In genomic region chr9:95511952-95512750, GRCh38 we compare ENCODE assay signal across 8 cellular contexts. TPM values are rescaled to one million over a fixed set of nuclear protein-coding genes. Genes with fewer than 3 reads are reported as not detected.
DNase-seq lines count a peak whose midpoint lies in the region; ATAC-seq and TF ChIP-seq lines count a peak whose summit lies in the region.

No MANE protein-coding gene starts in this region.

- DNase-seq in G401 (ENCODE audit: low spot score) (peak; percentile 54), NT2/D1 (ENCODE audit: low read depth, low spot score) (peak; percentile 88), dermis blood vessel endothelial cell (peak; percentile 37), natural killer cell (no peak), GM19240 (ENCODE audit: insufficient read length, low spot score) (no peak), NCI-H2107 treated with DMSO at 0.1 percent for 48 hours (lab: John Stamatoyannopoulos, UW; ENCODE audit: unreplicated experiment) (no peak)

- H3K9ac ChIP-seq in NT2/D1 (ENCODE audit: insufficient read length, low read depth), result peak overlapping the region; percentile 79

- H3K27me3 Mint-ChIP-seq in natural killer cell (ENCODE audit: low read depth in 2 of 2), result peaks cover 7 to 16% of the 10 kb centered on the region in 2 donors

- H3K36me3 ChIP-seq in NT2/D1 (ENCODE audit: insufficient read depth, insufficient read length, low read length), result peaks cover 8% of the 10 kb centered on the region

- no peak for ATAC-seq in natural killer cell
- no peak for ATAC-seq in GM18907 (IDR thresholded peaks at IDR 0.05; ENCODE audit: unreplicated experiment)
- ATAC-seq in GM21737 (IDR thresholded peaks at IDR 0.05; ENCODE audit: unreplicated experiment), result no peak

- no peaks in the 10 kb centered on the region for H3K9me3 Mint-ChIP-seq in natural killer cell

- H3K4me1 Mint-ChIP-seq in natural killer cell, result peaks cover 54 to 67% of the 10 kb centered on the region in 2 donors

- no peaks in the 10 kb centered on the region for H3K9me3 ChIP-seq in NT2/D1 (ENCODE audit: insufficient read depth, low read length)

- peaks cover 17% of the 10 kb centered on the region for H3K27me3 ChIP-seq in NT2/D1 (ENCODE audit: insufficient read depth, insufficient read length)

- H3K36me3 Mint-ChIP-seq in natural killer cell, result no peaks in the 10 kb centered on the region

- peak overlapping the region; percentile 61 for H3K4me3 ChIP-seq in NT2/D1 (ENCODE audit: insufficient read length, low read depth)

- intact Hi-C loops in natural killer cell (cut with micrococcal nuclease), result loop anchor here (5.0 kb wide), 2 partner anchors 195 to 510 kb away; partner anchors contain the start of gene FANCC

- peaks cover 7% of the 10 kb centered on the region for H3K4me1 ChIP-seq in NT2/D1 (ENCODE audit: insufficient read depth, insufficient read length)

- in situ Hi-C loops in G401 (cut with HindIII; ENCODE audit: low sequenced_read_pairs), result no loop called here

- no peak for TF ChIP-seq CTCF in natural killer cell (IDR thresholded peaks at IDR 0.05)

- H3K27ac Mint-ChIP-seq in natural killer cell, result peak overlapping the region; percentile 73 to 93

- peak overlapping the region; percentile 89 for H3K4me3 Mint-ChIP-seq in natural killer cell

RNA-seq across cellular contexts. Expression of gene PTCH1, which starts 4.6 kb away (rescaled TPM):
- 6.7 and 7.0 TPM in 2 replicates for total RNA-seq in G401 (2014; rRNA removed; shearing (Covaris generic))
- total RNA-seq in dermis blood vessel endothelial cell (3.4 and 6.9 TPM in 2 replicates), natural killer cell (100 to 1,000 TPM in 1 of 3 donors, 10 to 100 TPM in 2; 60.9 to 127 (median 82.1) TPM)

Comparison
In these comparisons a context has a peak if more than half of its experiments do, and no peak if none do; other contexts are left out.
1. DNase-seq: peak in G401 (single experiment), NT2/D1 (single experiment) and dermis blood vessel endothelial cell (single experiment); none in natural killer cell (single experiment), GM19240 (single experiment) and NCI-H2107 treated with DMSO at 0.1 percent for 48 hours (single experiment).